Comparison of ENCODE assay signal across 8 cellular contexts in genomic region chr2:64141711-64142405, GRCh38. TPM values are rescaled to one million over a fixed set of nuclear protein-coding genes. Genes with fewer than 3 reads are reported as not detected.
DNase-seq lines count a peak whose midpoint lies in the region; ATAC-seq, FAIRE-seq and TF ChIP-seq lines count a peak whose summit lies in the region.

No MANE protein-coding gene starts in this region.

- H3K9me3 ChIP-seq in skeletal muscle tissue (ENCODE audit: control insufficient read depth in 3 of 3, low read length in 3 of 3), result no peaks in the 10 kb centered on the region

- H3K9ac ChIP-seq in skeletal muscle tissue (ENCODE audit: low read depth in 1 of 3, low read length in 3 of 3), result peak overlapping the region in 2 of 3 donors; percentile 45 to 51

- TF ChIP-seq POLR2A in GM12892 (IDR thresholded peaks at IDR 0.05; ENCODE audit: low read depth, low read length), result no peak

- peak; percentile 67 for FAIRE-seq in GM12892 (lab: Jason Lieb, UNC)

- H3K27ac ChIP-seq in skeletal muscle tissue (ENCODE audit: low read depth, low read length), result peak overlapping the region; percentile 59

- no peak for DNase-seq in GM12892 (ENCODE audit: insufficient read length)
- peak; percentile 14 for DNase-seq in SW480 (ENCODE audit: low spot score)
- DNase-seq in fibroblast of villous mesenchyme (ENCODE audit: low read depth), result peak; percentile 44
- no peak for DNase-seq in T1000 (lab: John Stamatoyannopoulos, UW)
- DNase-seq in NCI-H2081 treated with DMSO at 0.1 percent for 48 hours (lab: John Stamatoyannopoulos, UW), result no peak
- DNase-seq in foreskin melanocyte, result no peak

- TF ChIP-seq CTCF in fibroblast of villous mesenchyme (IDR thresholded peaks at IDR 0.05; ENCODE audit: insufficient read depth, low read depth, low read length), result no peak

- H3K4me1 ChIP-seq in skeletal muscle tissue (ENCODE audit: control insufficient read depth in 3 of 3, insufficient read depth in 3 of 3, low read length in 3 of 3), result peaks cover 0 to 18% (median 4%) of the 10 kb centered on the region in 3 donors

- no peak for ATAC-seq in GM19455 (IDR thresholded peaks at IDR 0.05; ENCODE audit: unreplicated experiment)

- H3K27me3 ChIP-seq in skeletal muscle tissue (ENCODE audit: control insufficient read depth in 3 of 3, insufficient read depth in 3 of 3, low read length in 3 of 3), result no peaks in the 10 kb centered on the region

- H3K4me3 ChIP-seq in fibroblast of villous mesenchyme (ENCODE audit: low read depth, low read length) (peak overlapping the region; percentile 79), skeletal muscle tissue (ENCODE audit: low read length in 3 of 3) (peak overlapping the region in 1 of 3 donors; percentile 85)

- H3K36me3 ChIP-seq in skeletal muscle tissue (ENCODE audit: control insufficient read depth in 3 of 3, insufficient read depth in 3 of 3, low read length in 3 of 3), result no peaks in the 10 kb centered on the region

RNA-seq across cellular contexts. Expression of gene PELI1, which starts 2.4 kb away (rescaled TPM):
- polyA plus RNA-seq in GM12892 (2012; ENCODE audit: missing spikeins), result 30.7 TPM
- total RNA-seq in fibroblast of villous mesenchyme (8.4 and 10.8 TPM in 2 replicates), skeletal muscle tissue (24.0 TPM)

Comparison
In these comparisons a context has a peak if more than half of its experiments do, and no peak if none do; other contexts are left out.
1. DNase-seq: peak in SW480 (single experiment) and fibroblast of villous mesenchyme (single experiment); none in GM12892 (single experiment), T1000 (single experiment), NCI-H2081 treated with DMSO at 0.1 percent for 48 hours (single experiment) and foreskin melanocyte (single experiment).